Comparison of ENCODE assay signal across 17 cellular contexts in the genomic region with DNA sequence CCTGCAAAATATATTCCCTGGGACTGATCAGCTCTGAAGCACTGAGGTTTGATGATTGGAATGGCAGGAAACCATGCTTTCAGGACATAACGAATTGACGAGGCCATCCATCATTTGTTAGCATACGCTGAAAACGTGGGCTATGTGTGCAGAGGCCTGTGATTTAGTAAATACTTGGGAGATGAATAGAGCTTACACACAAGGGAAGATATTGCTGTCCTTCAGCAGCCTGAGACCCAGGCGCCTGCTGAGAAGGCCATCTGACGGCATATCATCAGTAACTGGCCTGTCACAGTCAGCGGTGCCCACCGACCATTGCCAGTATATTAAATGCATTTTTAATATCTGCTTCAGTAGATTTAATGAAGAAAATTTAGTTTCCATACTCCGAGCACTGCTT. TPM values are rescaled to one million over a fixed set of nuclear protein-coding genes. Genes with fewer than 3 reads are reported as not detected.
A peak's percentile ranks its signal among the peaks of the same experiment; 100 is the strongest.
DNase-seq lines count a peak whose midpoint lies in the region; ATAC-seq and TF ChIP-seq lines count a peak whose summit lies in the region.
"Had no signal": no experiment of that assay in that cellular context is flagged by ENCODE, and none has a peak within 500 bp of the region (broad histone marks: within the 10 kb centered on the region; RNA-seq: fewer than 3 reads in every experiment).

No MANE protein-coding gene starts in this region.

- peaks cover 27% of the 10 kb centered on the region for H3K4me1 ChIP-seq in HEK293 (ENCODE audit: control insufficient read depth, insufficient read depth, low read length)
- peaks cover 0 to 7% of the 10 kb centered on the region in 2 donors for H3K4me1 ChIP-seq in naive thymus-derived CD4-positive, alpha-beta T cell (ENCODE audit: control insufficient read depth in 2 of 2, insufficient read depth in 2 of 2, low read length in 2 of 2)
- H3K4me1 ChIP-seq: SJCRH30 had no signal

- no peaks in the 10 kb centered on the region for H3K27me3 Mint-ChIP-seq in WTC11 (ENCODE audit: low read depth)
- H3K27me3 Mint-ChIP-seq in naive thymus-derived CD4-positive, alpha-beta T cell: no peaks in the 10 kb centered on the region
- H3K27me3 Mint-ChIP-seq: B cell; CD4-positive, alpha-beta T cell had no signal

- no peak for ATAC-seq in WTC11
- ATAC-seq in left ventricle myocardium superior: peak; percentile 49
- no peak for ATAC-seq in naive thymus-derived CD4-positive, alpha-beta T cell
- ATAC-seq: HCT116 had no signal

- H3K36me3 Mint-ChIP-seq in WTC11: no peaks in the 10 kb centered on the region
- peaks cover 0 to 4% (median 3%) of the 10 kb centered on the region in 5 donors for H3K36me3 Mint-ChIP-seq in naive thymus-derived CD4-positive, alpha-beta T cell

- H3K27ac Mint-ChIP-seq in WTC11: peak overlapping the region; percentile 39; the same call in 1 of the 2 replicates
- H3K27ac Mint-ChIP-seq in naive thymus-derived CD4-positive, alpha-beta T cell: no peak overlapping the region
- H3K27ac Mint-ChIP-seq: B cell; CD4-positive, alpha-beta T cell had no signal

- H3K4me1 Mint-ChIP-seq in WTC11: peaks cover 26% of the 10 kb centered on the region
- peaks cover 5 to 24% (median 18%) of the 10 kb centered on the region in 7 donors for H3K4me1 Mint-ChIP-seq in naive thymus-derived CD4-positive, alpha-beta T cell
- H3K4me1 Mint-ChIP-seq: B cell had no signal

- no peak overlapping the region for H3K4me3 ChIP-seq in HEK293 (ENCODE audit: low read depth, low read length)
- H3K4me3 ChIP-seq in naive thymus-derived CD4-positive, alpha-beta T cell (ENCODE audit: low read length): no peak overlapping the region
- H3K4me3 ChIP-seq: SJCRH30 had no signal

- no peaks in the 10 kb centered on the region for H3K27me3 ChIP-seq in naive thymus-derived CD4-positive, alpha-beta T cell (ENCODE audit: control insufficient read depth in 2 of 2, insufficient read depth in 2 of 2, low read length in 2 of 2)
- H3K27me3 ChIP-seq: SJCRH30 had no signal

- CTCF ChIA-PET in HEK293 (lab: Yijun Ruan, JAX) (interaction anchor here (0.6 kb wide), 1 partner anchor 1489 kb away, joined by 3 read pairs; no protein-coding TSS in a partner anchor), WTC11 (lab: Charles Lee) (no interaction called here)
- CTCF ChIA-PET in naive thymus-derived CD4-positive, alpha-beta T cell (lab: Charles Lee): no interaction called here

- TF ChIP-seq CTCF in HEK293 (tag by site-specific recombination; IDR thresholded peaks at IDR 0.05): no peak
- no peak for TF ChIP-seq CTCF in WTC11 (IDR thresholded peaks at IDR 0.05)

- no peaks in the 10 kb centered on the region for H3K36me3 ChIP-seq in HEK293 (ENCODE audit: control insufficient read depth in 2 of 2, insufficient read depth in 1 of 2, low read length in 2 of 2)
- H3K36me3 ChIP-seq in naive thymus-derived CD4-positive, alpha-beta T cell (ENCODE audit: control insufficient read depth in 2 of 3, insufficient read depth in 3 of 3, low read length in 3 of 3): no peaks in the 10 kb centered on the region
- H3K36me3 ChIP-seq: SJCRH30 had no signal

- no peaks in the 10 kb centered on the region for H3K9me3 ChIP-seq in HEK293 (ENCODE audit: control insufficient read depth, insufficient read depth, low read depth, low read length)
- no peaks in the 10 kb centered on the region for H3K9me3 ChIP-seq in naive thymus-derived CD4-positive, alpha-beta T cell (ENCODE audit: control insufficient read depth in 2 of 3, low read length in 3 of 3)
- H3K9me3 ChIP-seq: SJCRH30 had no signal

- DNase-seq in NCI-H1417 treated with DMSO at 0.1 percent for 48 hours (lab: John Stamatoyannopoulos, UW): peak; percentile 33
- DNase-seq in WTC11 (ENCODE audit: low spot score): no peak
- peak; percentile 54 for DNase-seq in left ventricle myocardium superior
- DNase-seq in iPS-NIHi7 (ENCODE audit: extremely low spot score): no peak
- no peak for DNase-seq in NCI-H187 (lab: John Stamatoyannopoulos, UW)
- DNase-seq in DMS 273 treated with DMSO at 0.1 percent for 48 hours (lab: John Stamatoyannopoulos, UW): no peak
- DNase-seq in naive thymus-derived CD4-positive, alpha-beta T cell: no peak
- DNase-seq: CD4-positive, alpha-beta T cell; DMS79; KG1; NCI-H1694; NCI-H774; RPMI8226; SJCRH30 had no signal

- H3K27ac ChIP-seq in HEK293 (ENCODE audit: extremely low read depth, low read depth, low read length): 0 out of 2 replicates have a peak overlapping the region, but pooled peaks have one; percentile 31
- H3K27ac ChIP-seq in naive thymus-derived CD4-positive, alpha-beta T cell (ENCODE audit: low read depth, low read length): no peak overlapping the region
- H3K27ac ChIP-seq: SJCRH30 had no signal

- H3K9me3 Mint-ChIP-seq in WTC11: no peaks in the 10 kb centered on the region
- H3K9me3 Mint-ChIP-seq in naive thymus-derived CD4-positive, alpha-beta T cell: no peaks in the 10 kb centered on the region
- H3K9me3 Mint-ChIP-seq: CD4-positive, alpha-beta T cell had no signal

- POLR2A ChIA-PET in HEK293 (lab: Yijun Ruan, JAX): no interaction called here
- POLR2A ChIA-PET in WTC11 (lab: Charles Lee): no interaction called here
- POLR2A ChIA-PET in naive thymus-derived CD4-positive, alpha-beta T cell (lab: Charles Lee): no interaction called here

- intact Hi-C loops in left ventricle myocardium superior (cut with micrococcal nuclease): no loop called here
- intact Hi-C loops in naive thymus-derived CD4-positive, alpha-beta T cell (cut with micrococcal nuclease): no loop called here

- no peak overlapping the region for H3K4me3 Mint-ChIP-seq in WTC11
- H3K4me3 Mint-ChIP-seq in naive thymus-derived CD4-positive, alpha-beta T cell: no peak overlapping the region
- H3K4me3 Mint-ChIP-seq: B cell; CD4-positive, alpha-beta T cell had no signal

TF ChIP-seq in HEK293, 187 proteins besides CTCF, POLR2A, EP300 and RAD21:
- TF ChIP-seq ZNF354C (tag by site-specific recombination; IDR thresholded peaks at IDR 0.05; ENCODE audit: borderline replicate concordance, low read depth) (no peak), HOXD13 (CRISPR knock-in tag; IDR thresholded peaks at IDR 0.05; ENCODE audit: borderline replicate concordance) (no peak), ZNF37A (tag by site-specific recombination; IDR thresholded peaks at IDR 0.05) (no peak), ZXDB (tag by site-specific recombination; IDR thresholded peaks at IDR 0.05) (no peak), ZBTB20 (tag by site-specific recombination; IDR thresholded peaks at IDR 0.05) (no peak)
- TF ChIP-seq, protein P1, sequence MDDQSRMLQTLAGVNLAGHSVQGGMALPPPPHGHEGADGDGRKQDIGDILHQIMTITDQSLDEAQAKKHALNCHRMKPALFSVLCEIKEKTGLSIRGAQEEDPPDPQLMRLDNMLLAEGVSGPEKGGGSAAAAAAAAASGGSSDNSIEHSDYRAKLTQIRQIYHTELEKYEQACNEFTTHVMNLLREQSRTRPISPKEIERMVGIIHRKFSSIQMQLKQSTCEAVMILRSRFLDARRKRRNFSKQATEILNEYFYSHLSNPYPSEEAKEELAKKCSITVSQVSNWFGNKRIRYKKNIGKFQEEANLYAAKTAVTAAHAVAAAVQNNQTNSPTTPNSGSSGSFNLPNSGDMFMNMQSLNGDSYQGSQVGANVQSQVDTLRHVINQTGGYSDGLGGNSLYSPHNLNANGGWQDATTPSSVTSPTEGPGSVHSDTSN (CRISPR knock-in tag; IDR thresholded peaks at IDR 0.05): no peak
TF ChIP-seq in HEK293: peak in this region for 0.

TF ChIP-seq in WTC11, 78 proteins besides CTCF, POLR2A, EP300 and RAD21:
- TF ChIP-seq SMAD4 (CRISPR knock-in tag; IDR thresholded peaks at IDR 0.05) (no peak), JUN (CRISPR knock-in tag; IDR thresholded peaks at IDR 0.05) (no peak), CREB1 (CRISPR knock-in tag; IDR thresholded peaks at IDR 0.05) (no peak), ZNF317 (CRISPR knock-in tag; IDR thresholded peaks at IDR 0.05; ENCODE audit: borderline replicate concordance, low read depth) (no peak), SP1 (CRISPR knock-in tag; conservative IDR thresholded peaks at IDR 0.05) (no peak), ZNF138 (CRISPR knock-in tag; conservative IDR thresholded peaks at IDR 0.05) (no peak), NR2C2 (CRISPR knock-in tag; IDR thresholded peaks at IDR 0.05) (no peak)
- TF ChIP-seq, protein P2, sequence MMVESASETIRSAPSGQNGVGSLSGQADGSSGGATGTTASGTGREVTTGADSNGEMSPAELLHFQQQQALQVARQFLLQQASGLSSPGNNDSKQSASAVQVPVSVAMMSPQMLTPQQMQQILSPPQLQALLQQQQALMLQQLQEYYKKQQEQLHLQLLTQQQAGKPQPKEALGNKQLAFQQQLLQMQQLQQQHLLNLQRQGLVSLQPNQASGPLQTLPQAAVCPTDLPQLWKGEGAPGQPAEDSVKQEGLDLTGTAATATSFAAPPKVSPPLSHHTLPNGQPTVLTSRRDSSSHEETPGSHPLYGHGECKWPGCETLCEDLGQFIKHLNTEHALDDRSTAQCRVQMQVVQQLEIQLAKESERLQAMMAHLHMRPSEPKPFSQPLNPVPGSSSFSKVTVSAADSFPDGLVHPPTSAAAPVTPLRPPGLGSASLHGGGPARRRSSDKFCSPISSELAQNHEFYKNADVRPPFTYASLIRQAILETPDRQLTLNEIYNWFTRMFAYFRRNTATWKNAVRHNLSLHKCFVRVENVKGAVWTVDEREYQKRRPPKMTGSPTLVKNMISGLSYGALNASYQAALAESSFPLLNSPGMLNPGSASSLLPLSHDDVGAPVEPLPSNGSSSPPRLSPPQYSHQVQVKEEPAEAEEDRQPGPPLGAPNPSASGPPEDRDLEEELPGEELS (CRISPR knock-in tag; IDR thresholded peaks at IDR 0.05): no peak
- TF ChIP-seq, protein P3, sequence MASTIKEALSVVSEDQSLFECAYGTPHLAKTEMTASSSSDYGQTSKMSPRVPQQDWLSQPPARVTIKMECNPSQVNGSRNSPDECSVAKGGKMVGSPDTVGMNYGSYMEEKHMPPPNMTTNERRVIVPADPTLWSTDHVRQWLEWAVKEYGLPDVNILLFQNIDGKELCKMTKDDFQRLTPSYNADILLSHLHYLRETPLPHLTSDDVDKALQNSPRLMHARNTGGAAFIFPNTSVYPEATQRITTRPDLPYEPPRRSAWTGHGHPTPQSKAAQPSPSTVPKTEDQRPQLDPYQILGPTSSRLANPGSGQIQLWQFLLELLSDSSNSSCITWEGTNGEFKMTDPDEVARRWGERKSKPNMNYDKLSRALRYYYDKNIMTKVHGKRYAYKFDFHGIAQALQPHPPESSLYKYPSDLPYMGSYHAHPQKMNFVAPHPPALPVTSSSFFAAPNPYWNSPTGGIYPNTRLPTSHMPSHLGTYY (CRISPR knock-in tag; IDR thresholded peaks at IDR 0.05): no peak

RNA-seq across cellular contexts. Expression of gene CDIN1, which starts 16.2 kb away (rescaled TPM):
- 13.1 to 19.9 TPM (median 13.9 TPM) in 3 replicates for total RNA-seq in WTC11 (2021)
- total RNA-seq in left ventricle myocardium superior: 113 TPM
- total RNA-seq in naive thymus-derived CD4-positive, alpha-beta T cell: 10 to 100 TPM in 1 of 5 experiments, 1 to 10 TPM in 4; 4.2 to 10.4 (median 6.0) TPM
- polyA plus RNA-seq in naive thymus-derived CD4-positive, alpha-beta T cell: 1 to 10 TPM; 3.3 to 5.7 TPM

Comparison
In these comparisons a context has a peak if more than half of its experiments do, and no peak if none do; other contexts are left out.
1. DNase-seq: peak in NCI-H1417 treated with DMSO at 0.1 percent for 48 hours (single experiment) and left ventricle myocardium superior (single experiment); none in WTC11 (single experiment), iPS-NIHi7 (single experiment), NCI-H187 (0 of 2), DMS 273 treated with DMSO at 0.1 percent for 48 hours (single experiment) and naive thymus-derived CD4-positive, alpha-beta T cell (0 of 9).